8 cellular contexts compared by ENCODE assay signal in genomic region chr16:11914759-11915643, GRCh38. TPM values are rescaled to one million over a fixed set of nuclear protein-coding genes. Genes with fewer than 3 reads are reported as not detected.
DNase-seq lines count a peak whose midpoint lies in the region; ATAC-seq, FAIRE-seq and TF ChIP-seq lines count a peak whose summit lies in the region.

No MANE protein-coding gene starts in this region.

- H3K27me3 ChIP-seq in GM23338 (ENCODE audit: insufficient read depth) (no peaks in the 10 kb centered on the region), H1 (replicated peaks in 1 of 4; ENCODE audit: control insufficient read depth in 3 of 4, extremely low read depth in 1 of 4, insufficient read depth in 3 of 4, low read length in 3 of 4) (no peaks in the 10 kb centered on the region)

- DNase-seq in GM23338 (ENCODE audit: low spot score): peak; percentile 63
- DNase-seq in LHCN-M2 (ENCODE audit: low read depth): peak; percentile 37
- peak; percentile 60 for DNase-seq in activated CD8-positive, alpha-beta T cell treated with anti-CD3 and anti-CD28 coated beads, Interleukin-2, amount 10 ng/mL, durations not matched to agents 7 days and 5 days
- DNase-seq in H1 (ENCODE audit: low read depth in 1 of 2, low spot score in 2 of 2): peak in 1 of 2 experiments; percentile 54
- DNase-seq in stimulated activated CD8-positive, alpha-beta memory T cell treated with anti-CD3 and anti-CD28 coated beads, Interleukin-4, amount 100 ng/mL, for 24 hours (ENCODE audit: low read depth): peak; percentile 18
- DNase-seq in SHP77 treated with DMSO at 0.1 percent for 48 hours (lab: John Stamatoyannopoulos, UW): no peak

- H3K4me3 Mint-ChIP-seq in GM23338: peak overlapping the region; percentile 94
- H3K4me3 Mint-ChIP-seq in activated CD8-positive, alpha-beta T cell treated with anti-CD3 and anti-CD28 coated beads, Interleukin-2, amount 10 ng/mL, durations not matched to agents 7 days and 5 days: peak overlapping the region; percentile 87

- peaks cover 8% of the 10 kb centered on the region; the same call in 1 of the 3 replicates for H3K36me3 Mint-ChIP-seq in GM23338 (ENCODE audit: low read depth)
- H3K36me3 Mint-ChIP-seq in activated CD8-positive, alpha-beta T cell treated with anti-CD3 and anti-CD28 coated beads, Interleukin-2, amount 10 ng/mL, durations not matched to agents 7 days and 5 days (ENCODE audit: low read depth): peaks cover 27% of the 10 kb centered on the region

- peak; percentile 7; the same call in 2 of the 3 replicates for ATAC-seq in GM23338
- ATAC-seq in activated CD8-positive, alpha-beta T cell treated with anti-CD3 and anti-CD28 coated beads, Interleukin-2, amount 10 ng/mL, durations not matched to agents 7 days and 5 days: peak; percentile 28

- no peak overlapping the region; the same call in 1 of the 2 replicates for H2BK5ac ChIP-seq in H1 (ENCODE audit: low read depth, low read length)

- no peak overlapping the region for H3K56ac ChIP-seq in H1 (replicated peaks; ENCODE audit: insufficient read length, low read depth, low read length)

- H3K18ac ChIP-seq in H1 (ENCODE audit: extremely low read depth, low read length): peak overlapping the region; percentile 56

- no peak for TF ChIP-seq CTCF in GM23338 (conservative IDR thresholded peaks at IDR 0.05; ENCODE audit: low read depth in 2 of 2)
- no peak for TF ChIP-seq CTCF in H1 (IDR thresholded peaks at IDR 0.05; ENCODE audit: control extremely low read depth in 1 of 3, insufficient read depth in 1 of 3, low read depth in 1 of 3, low read length in 3 of 3)

- H4K5ac ChIP-seq in H1 (ENCODE audit: insufficient read length, low read depth, low read length): no peak overlapping the region

- H3K79me1 ChIP-seq in H1 (ENCODE audit: low read depth, low read length): no peaks in the 10 kb centered on the region

- no peak for FAIRE-seq in H1 (lab: Jason Lieb, UNC)

- no peak for TF ChIP-seq RAD21 in H1 (IDR thresholded peaks at IDR 0.05 in 1 of 2, conservative IDR thresholded peaks at IDR 0.05 in 1 of 2; ENCODE audit: low read depth in 2 of 2, low read length in 2 of 2)

- H3K79me2 ChIP-seq in GM23338 (replicated peaks; ENCODE audit: insufficient read depth): peaks cover 50% of the 10 kb centered on the region
- H3K79me2 ChIP-seq in H1 (ENCODE audit: control insufficient read depth in 1 of 2, insufficient read depth in 2 of 2, low read length in 2 of 2): peaks cover 32 to 52% of the 10 kb centered on the region in 2 experiments

- peak overlapping the region; percentile 69 for H3K27ac Mint-ChIP-seq in GM23338
- peak overlapping the region; percentile 94 for H3K27ac Mint-ChIP-seq in activated CD8-positive, alpha-beta T cell treated with anti-CD3 and anti-CD28 coated beads, Interleukin-2, amount 10 ng/mL, durations not matched to agents 7 days and 5 days

- H2AFZ ChIP-seq in GM23338: 0 out of 2 replicates have a peak overlapping the region, but pooled peaks have one; percentile 43
- peak overlapping the region; percentile 7 for H2AFZ ChIP-seq in H1 (ENCODE audit: low read length)

- POLR2A ChIA-PET in activated CD8-positive, alpha-beta T cell treated with anti-CD3 and anti-CD28 coated beads, Interleukin-2, amount 10 ng/mL, durations not matched to agents 7 days and 5 days (lab: Charles Lee): interaction anchor here (1.0 to 1.8 kb wide), 6 partner anchors 21 to 173 kb away, joined by 3 to 7 read pairs (median 3); partner anchors contain the start of genes RSL1D1, SNX29 and TXNDC11
- POLR2A ChIA-PET in H1 (lab: Charles Lee; ENCODE audit: partially characterized antibody): interaction anchor here (0.9 kb wide), 1 partner anchor 8 kb away, joined by 4 read pairs; no protein-coding TSS in a partner anchor

- 1% methylated on average over 60 of the region's 97 CpGs; no CpG with 5 or more reads in 1 of the 2 experiments for WGBS in H1 (ENCODE audit: extremely low coverage in 1 of 2, insufficient coverage in 1 of 2, insufficient read length in 1 of 2, insufficient replicate concordance in 2 of 2, low coverage in 1 of 2, low lambda C conversion rate in 2 of 2, missing lambda C conversion rate in 1 of 2), 2 experiments
- WGBS in mesodermal cell (ENCODE audit: insufficient coverage in 2 of 2), 2 experiments: 0% methylated on average over 73 to 84 of the region's 97 CpGs

- no peak overlapping the region for H2BK12ac ChIP-seq in H1 (ENCODE audit: low read depth, low read length)

- H3K9ac ChIP-seq in H1 (replicated peaks in 1 of 4; ENCODE audit: extremely low read depth in 1 of 4, low read depth in 3 of 4, low read length in 3 of 4): peak overlapping the region; percentile 22 to 88 (median 76); a peak in 6 of 7 replicates

- H4K20me1 ChIP-seq in GM23338 (replicated peaks; ENCODE audit: insufficient read depth): peaks cover 46% of the 10 kb centered on the region
- H4K20me1 ChIP-seq in H1 (replicated peaks in 1 of 2; ENCODE audit: control insufficient read depth in 1 of 2, insufficient read depth in 2 of 2, low read length in 2 of 2): peaks cover 15 to 16% of the 10 kb centered on the region in 2 experiments

- H3K23ac ChIP-seq in H1 (ENCODE audit: insufficient read length): no peak overlapping the region

- H3K23me2 ChIP-seq in H1 (ENCODE audit: low read depth, low read length): peaks cover 12% of the 10 kb centered on the region

- H2BK20ac ChIP-seq in H1 (ENCODE audit: low read length): no peak overlapping the region

- H3K4me2 ChIP-seq in GM23338 (peak overlapping the region; percentile 98), H1 (ENCODE audit: insufficient read depth in 1 of 2, low read depth in 2 of 2, low read length in 2 of 2) (peak overlapping the region; percentile 79 to 84)

- H3K4ac ChIP-seq in H1 (replicated peaks; ENCODE audit: insufficient read length, low read depth, low read length): no peak overlapping the region

- CTCF ChIA-PET in activated CD8-positive, alpha-beta T cell treated with anti-CD3 and anti-CD28 coated beads, Interleukin-2, amount 10 ng/mL, durations not matched to agents 7 days and 5 days (lab: Charles Lee): interaction anchor here (1.3 kb wide), 1 partner anchor 153 kb away, joined by 8 read pairs; no protein-coding TSS in a partner anchor
- CTCF ChIA-PET in H1 (lab: Charles Lee; ENCODE audit: partially characterized antibody): interaction anchor here (0.6 to 1.2 kb wide), 4 partner anchors 10 to 181 kb away, joined by 3 to 5 read pairs (median 3); no protein-coding TSS in a partner anchor

- H3K27ac ChIP-seq in GM23338 (ENCODE audit: low read depth): no peak overlapping the region
- H3K27ac ChIP-seq in H1 (ENCODE audit: low read depth, low read length): no peak overlapping the region
- peak overlapping the region; percentile 79 for H3K27ac ChIP-seq in mesodermal cell (ENCODE audit: low read depth, low read length, severe bottlenecking)

- TF ChIP-seq EP300 in H1 (IDR thresholded peaks at IDR 0.05; ENCODE audit: borderline replicate concordance in 1 of 2, low read depth in 2 of 2, low read length in 2 of 2): no peak

- H3F3A ChIP-seq in GM23338 (replicated peaks; ENCODE audit: low read depth): peaks cover 8% of the 10 kb centered on the region; the same call in 1 of the 2 replicates

- peaks cover 9% of the 10 kb centered on the region for H3K27me3 Mint-ChIP-seq in GM23338 (ENCODE audit: insufficient read depth, low read depth, poor library complexity)
- H3K27me3 Mint-ChIP-seq in activated CD8-positive, alpha-beta T cell treated with anti-CD3 and anti-CD28 coated beads, Interleukin-2, amount 10 ng/mL, durations not matched to agents 7 days and 5 days (ENCODE audit: low read depth): peaks cover 10% of the 10 kb centered on the region

- H3K9me3 Mint-ChIP-seq in GM23338: no peaks in the 10 kb centered on the region
- H3K9me3 Mint-ChIP-seq in activated CD8-positive, alpha-beta T cell treated with anti-CD3 and anti-CD28 coated beads, Interleukin-2, amount 10 ng/mL, durations not matched to agents 7 days and 5 days (ENCODE audit: insufficient read depth): no peaks in the 10 kb centered on the region

- H3K4me1 Mint-ChIP-seq in GM23338: peaks cover 25% of the 10 kb centered on the region
- H3K4me1 Mint-ChIP-seq in activated CD8-positive, alpha-beta T cell treated with anti-CD3 and anti-CD28 coated beads, Interleukin-2, amount 10 ng/mL, durations not matched to agents 7 days and 5 days (ENCODE audit: low read depth): peaks cover 43% of the 10 kb centered on the region

- H2AK5ac ChIP-seq in H1 (ENCODE audit: low read depth, low read length): no peak overlapping the region

- no peak overlapping the region for H4K91ac ChIP-seq in H1 (replicated peaks; ENCODE audit: insufficient read length, low read length)

- H4K8ac ChIP-seq in H1 (ENCODE audit: extremely low read depth, insufficient read depth, low read length): peak overlapping the region; percentile 92; the same call in 1 of the 2 replicates

- H3K14ac ChIP-seq in H1 (ENCODE audit: insufficient read length): no peak overlapping the region

- H3K4me3 ChIP-seq in GM23338 (peak overlapping the region; percentile 71), H1 (ENCODE audit: extremely low read depth in 1 of 4, insufficient read depth in 2 of 4, low read depth in 3 of 4, low read length in 4 of 4) (peak overlapping the region; percentile 77 to 99 (median 92)), mesodermal cell (ENCODE audit: extremely low read depth, insufficient read depth, low read length, poor library complexity, severe bottlenecking) (peak overlapping the region; percentile 76)

- TF ChIP-seq POLR2A in GM10847 (IDR thresholded peaks at IDR 0.05; ENCODE audit: extremely low read depth, insufficient read length): peak; percentile 19
- no peak for TF ChIP-seq POLR2A in H1 (IDR thresholded peaks at IDR 0.05; ENCODE audit: control extremely low read depth in 1 of 2, low read depth in 2 of 2, low read length in 2 of 2)

- no peak overlapping the region for H2BK15ac ChIP-seq in H1 (ENCODE audit: low read length)

- no peak overlapping the region for H2BK120ac ChIP-seq in H1 (replicated peaks; ENCODE audit: low read depth, low read length)

- H3K36me3 ChIP-seq in GM23338 (ENCODE audit: insufficient read depth) (no peaks in the 10 kb centered on the region), H1 (ENCODE audit: control insufficient read depth in 2 of 4, insufficient read depth in 4 of 4, low read length in 3 of 4) (0 out of 8 replicates have a peak, but pooled peaks cover 0 to 3% (median 0%) of the 10 kb centered on the region in 4 experiments), mesodermal cell (ENCODE audit: control insufficient read depth, insufficient read depth, low read length) (peaks cover 23% of the 10 kb centered on the region)

- H3K9me3 ChIP-seq in H1 (ENCODE audit: insufficient read depth in 2 of 2, low read depth in 1 of 2, low read length in 1 of 2) (no peaks in the 10 kb centered on the region), mesodermal cell (ENCODE audit: control insufficient read depth, low read length) (no peaks in the 10 kb centered on the region)

- H3K4me1 ChIP-seq in GM23338 (ENCODE audit: insufficient read depth): peaks cover 25% of the 10 kb centered on the region
- peaks cover 0 to 10% (median 6%) of the 10 kb centered on the region in 4 experiments; a peak in 2 of 7 replicates for H3K4me1 ChIP-seq in H1 (replicated peaks in 1 of 4; ENCODE audit: control insufficient read depth in 3 of 4, insufficient read depth in 4 of 4, low read length in 3 of 4)
- H3K4me1 ChIP-seq in mesodermal cell (ENCODE audit: control insufficient read depth, insufficient read depth, low read length, poor library complexity, severe bottlenecking): peaks cover 17% of the 10 kb centered on the region

- H3K9me2 ChIP-seq in GM23338 (ENCODE audit: insufficient read depth): no peaks in the 10 kb centered on the region

RNA-seq across cellular contexts. Expression of gene GSPT1, which starts 0.8 kb away (rescaled TPM):
- 144 and 146 TPM in 2 replicates for total RNA-seq in GM23338 (2014; rRNA removed; shearing (Covaris generic))
- polyA plus RNA-seq in GM23338 (2016; fragmentation: Nextera tagmentation; extraction: Ambion mirVana): 118 and 126 TPM in 2 replicates
- total RNA-seq in LHCN-M2 (2014; rRNA removed): 98.0 and 101 TPM in 2 replicates
- polyA plus RNA-seq in LHCN-M2 (2012): 75.7 TPM
- 100 to 1,000 TPM; 110 to 114 TPM for total RNA-seq in activated CD8-positive, alpha-beta T cell treated with anti-CD3 and anti-CD28 coated beads, Interleukin-2, amount 10 ng/mL, durations not matched to agents 7 days and 5 days
- total RNA-seq in H1 (2021; fragmentation: NEBNext Ultra II Directional; extraction: Animal tissue kit (Norgen Biotek cat#: 25700)): 195 and 204 TPM in 2 replicates
- polyA plus RNA-seq in H1 (2011; rRNA removed): 32.9 and 51.0 TPM in 2 replicates
- polyA plus RNA-seq in H1 (2011; cell fraction: cytosol; rRNA removed): 74.0 TPM
- polyA plus RNA-seq in H1 (2011; cell fraction: nucleus; rRNA removed): 22.5 TPM
- 87.4 to 164 TPM (median 107 TPM) in 4 replicates for polyA plus RNA-seq in H1 (2012, experiment 1 of 2)
- 29.2 TPM for polyA plus RNA-seq in H1 (2012, experiment 2 of 2)
- polyA plus RNA-seq in H1 (2013, experiment 1 of 2): 131 TPM
- polyA plus RNA-seq in H1 (2013, experiment 2 of 2): 127 TPM
- 63.8 and 89.3 TPM in 2 replicates for polyA minus RNA-seq in H1 (2011; rRNA and poly(A)+ RNA removed)
- polyA minus RNA-seq in H1 (2011; cell fraction: cytosol; rRNA and poly(A)+ RNA removed): 65.8 TPM
- polyA minus RNA-seq in H1 (2011; cell fraction: nucleus; rRNA and poly(A)+ RNA removed): 44.7 TPM
- polyA plus RNA-seq in mesodermal cell (2013, experiment 1 of 2): 109 TPM
- polyA plus RNA-seq in mesodermal cell (2013, experiment 2 of 2): 123 TPM

RNA-seq across cellular contexts. Expression of gene NPIPB2, which starts 26.8 kb away (rescaled TPM):
- 6.8 and 33.1 TPM in 2 replicates for total RNA-seq in GM23338 (2014; rRNA removed; shearing (Covaris generic))
- polyA plus RNA-seq in GM23338 (2016; fragmentation: Nextera tagmentation; extraction: Ambion mirVana) (1.0 and 1.5 TPM in 2 replicates), H1 (2011; rRNA removed) (5.8 and 8.3 TPM in 2 replicates)
- total RNA-seq in LHCN-M2 (2014; rRNA removed): 1.2 and 1.7 TPM in 2 replicates
- polyA plus RNA-seq in LHCN-M2 (2012): 2.0 TPM
- total RNA-seq in activated CD8-positive, alpha-beta T cell treated with anti-CD3 and anti-CD28 coated beads, Interleukin-2, amount 10 ng/mL, durations not matched to agents 7 days and 5 days: 10 to 100 TPM; 12.0 to 17.9 TPM
- 4.6 and 7.5 TPM in 2 replicates for total RNA-seq in H1 (2021; fragmentation: NEBNext Ultra II Directional; extraction: Animal tissue kit (Norgen Biotek cat#: 25700))
- 5.3 TPM for polyA plus RNA-seq in H1 (2011; cell fraction: cytosol; rRNA removed)
- 36.3 TPM for polyA plus RNA-seq in H1 (2011; cell fraction: nucleus; rRNA removed)
- 4.8 to 16.9 TPM (median 6.8 TPM) in 4 replicates for polyA plus RNA-seq in H1 (2012, experiment 1 of 2)
- not detected for polyA plus RNA-seq in H1 (2012, experiment 2 of 2)
- polyA plus RNA-seq in H1 (2013, experiment 1 of 2): 6.6 TPM
- polyA plus RNA-seq in H1 (2013, experiment 2 of 2): 3.8 TPM
- 11.6 and 20.7 TPM in 2 replicates for polyA minus RNA-seq in H1 (2011; rRNA and poly(A)+ RNA removed)
- polyA minus RNA-seq in H1 (2011; cell fraction: cytosol; rRNA and poly(A)+ RNA removed): 3.8 TPM
- polyA minus RNA-seq in H1 (2011; cell fraction: nucleus; rRNA and poly(A)+ RNA removed): 10.2 TPM
- 4.2 TPM for polyA plus RNA-seq in mesodermal cell (2013, experiment 1 of 2)
- 1.7 TPM for polyA plus RNA-seq in mesodermal cell (2013, experiment 2 of 2)

RNA-seq across cellular contexts. Expression of gene TNFRSF17, which starts 50.0 kb away (rescaled TPM):
- total RNA-seq in GM23338 (2014; rRNA removed; shearing (Covaris generic)): not detected in 2 replicates
- polyA plus RNA-seq in GM23338 (2016; fragmentation: Nextera tagmentation; extraction: Ambion mirVana) (0.37 TPM in 1 of 2 replicates, not detected in the other), H1 (2011; rRNA removed) (not detected in 2 replicates)
- total RNA-seq in LHCN-M2 (2014; rRNA removed): not detected in 2 replicates
- polyA plus RNA-seq in LHCN-M2 (2012): not detected
- total RNA-seq in activated CD8-positive, alpha-beta T cell treated with anti-CD3 and anti-CD28 coated beads, Interleukin-2, amount 10 ng/mL, durations not matched to agents 7 days and 5 days: not detected
- total RNA-seq in H1 (2021; fragmentation: NEBNext Ultra II Directional; extraction: Animal tissue kit (Norgen Biotek cat#: 25700)): not detected in 2 replicates
- polyA plus RNA-seq in H1 (2011; cell fraction: cytosol; rRNA removed): not detected
- not detected for polyA plus RNA-seq in H1 (2011; cell fraction: nucleus; rRNA removed)
- polyA plus RNA-seq in H1 (2012, experiment 1 of 2): not detected in 4 replicates
- not detected for polyA plus RNA-seq in H1 (2012, experiment 2 of 2)
- not detected for polyA plus RNA-seq in H1 (2013, experiment 1 of 2)
- not detected for polyA plus RNA-seq in H1 (2013, experiment 2 of 2)
- not detected in 2 replicates for polyA minus RNA-seq in H1 (2011; rRNA and poly(A)+ RNA removed)
- polyA minus RNA-seq in H1 (2011; cell fraction: cytosol; rRNA and poly(A)+ RNA removed): not detected
- polyA minus RNA-seq in H1 (2011; cell fraction: nucleus; rRNA and poly(A)+ RNA removed): not detected
- not detected for polyA plus RNA-seq in mesodermal cell (2013, experiment 1 of 2)
- not detected for polyA plus RNA-seq in mesodermal cell (2013, experiment 2 of 2)
